8 cellular contexts compared by ENCODE assay signal in the genomic region with DNA sequence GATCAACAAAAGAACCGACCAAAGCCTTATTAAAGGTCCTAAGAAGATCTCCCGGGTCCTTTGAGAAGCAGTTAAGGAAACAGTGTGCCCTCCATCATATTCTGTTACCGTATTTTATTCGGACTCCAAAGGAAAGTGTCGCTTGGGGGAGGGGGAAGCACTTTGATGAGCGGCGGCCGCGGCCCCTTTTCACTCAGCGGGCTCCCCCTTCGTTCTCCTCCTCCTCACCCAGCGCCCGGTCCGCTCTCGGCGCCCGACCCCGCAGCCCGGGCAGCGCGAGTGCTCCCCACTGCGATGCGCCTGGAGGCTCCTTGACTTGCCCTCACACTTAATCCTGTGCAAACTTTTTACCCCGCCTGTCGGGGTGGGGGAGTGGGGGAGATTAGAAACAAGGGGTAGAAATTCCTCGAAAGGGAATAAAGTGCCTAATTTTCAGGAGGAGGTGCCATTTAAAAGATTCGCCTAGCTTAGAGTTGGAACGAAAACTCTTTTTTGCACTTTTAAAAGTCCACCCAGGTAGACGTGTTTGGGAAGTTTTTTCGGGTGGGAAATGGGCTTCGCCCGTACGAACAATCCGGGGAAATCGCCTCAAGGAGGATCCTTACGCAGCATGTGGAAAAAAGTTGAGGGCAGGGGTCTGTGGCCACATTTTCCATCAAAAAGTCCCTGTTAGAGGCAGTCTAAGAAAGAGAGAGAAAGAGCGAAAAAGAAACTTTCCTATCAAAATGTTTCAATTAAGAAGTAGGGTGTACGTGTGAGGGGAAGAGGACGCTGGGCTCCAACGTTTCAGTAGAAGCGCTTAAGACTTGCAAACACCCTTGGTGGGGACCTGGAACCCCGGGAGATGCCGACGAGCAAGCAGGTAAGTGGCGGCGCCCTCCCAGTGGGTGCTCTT. TPM values are rescaled to one million over a fixed set of nuclear protein-coding genes. Genes with fewer than 3 reads are reported as not detected.
DNase-seq lines count a peak whose midpoint lies in the region; ATAC-seq and TF ChIP-seq lines count a peak whose summit lies in the region.

No MANE protein-coding gene starts in this region.

- H3K4me3 Mint-ChIP-seq in activated B cell treated with CpG ODN at 0.5 μM for 24 hours, result peak overlapping the region; percentile 87

- H3K36me3 ChIP-seq in HAP-1 (replicated peaks), result peaks cover 23% of the 10 kb centered on the region
- H3K36me3 ChIP-seq in hepatocyte (replicated peaks; ENCODE audit: insufficient read depth, low read depth), result no peaks in the 10 kb centered on the region

- peaks cover 7% of the 10 kb centered on the region for H3K4me1 ChIP-seq in HAP-1
- peaks cover 45% of the 10 kb centered on the region for H3K4me1 ChIP-seq in hepatocyte (ENCODE audit: insufficient read depth)

- no peaks in the 10 kb centered on the region for H3K79me2 ChIP-seq in hepatocyte

- intact Hi-C loops in activated B cell treated with CpG ODN at 0.5 μM for 24 hours (cut with micrococcal nuclease), result loop anchor here (1.0 to 5.0 kb wide), 3 partner anchors 9 to 792 kb away; a partner anchor contains a TSS

- peaks cover 74% of the 10 kb centered on the region for H3K27me3 Mint-ChIP-seq in activated B cell treated with CpG ODN at 0.5 μM for 24 hours

- no peak for ATAC-seq in activated B cell treated with CpG ODN at 0.5 μM for 24 hours (ENCODE audit: low read depth)
- ATAC-seq in stimulated activated naive CD8-positive, alpha-beta T cell treated with anti-CD3 and anti-CD28 coated beads, Interleukin-15, Interleukin-2, amounts not matched to agents 100 U/mL and 50 U/mL, for 24 hours, result no peak

- H3K4me2 ChIP-seq in hepatocyte, result peak overlapping the region; percentile 99

- H3K27me3 ChIP-seq in HAP-1 (ENCODE audit: low read depth), result no peaks in the 10 kb centered on the region
- H3K27me3 ChIP-seq in hepatocyte, result peaks cover 95% of the 10 kb centered on the region

- DNase-seq in AG09309 (ENCODE audit: low read depth), result no peak
- DNase-seq in HAP-1 (ENCODE audit: low spot score in 2 of 2), result peak; percentile 20 to 58
- peak; percentile 21 for DNase-seq in activated B cell treated with CpG ODN at 0.5 μM for 24 hours
- peak; percentile 15 for DNase-seq in hepatocyte (ENCODE audit: low spot score)
- DNase-seq in stimulated activated naive CD8-positive, alpha-beta T cell treated with anti-CD3 and anti-CD28 coated beads, Interleukin-15, Interleukin-2, amounts not matched to agents 100 U/mL and 50 U/mL, for 24 hours, result peak; percentile 30
- no peak for DNase-seq in middle frontal gyrus (ENCODE audit: extremely low spot score, low spot score)
- no peak for DNase-seq in amniotic stem cell (lab: John Stamatoyannopoulos, UW)
- no peak for DNase-seq in activated effector memory CD4-positive, alpha-beta T cell treated with anti-CD3 and anti-CD28 coated beads, Interleukin-2, amount 50 U/mL, for 16 hours

- peaks cover 34% of the 10 kb centered on the region for H4K20me1 ChIP-seq in hepatocyte (ENCODE audit: insufficient read depth, poor library complexity, severe bottlenecking)

- no peak overlapping the region for H3K27ac ChIP-seq in hepatocyte

- POLR2A ChIA-PET in activated B cell treated with CpG ODN at 0.5 μM for 24 hours (lab: Charles Lee), result interaction anchor here (0.9 kb wide), 1 partner anchor 11 kb away, joined by 3 read pairs; no protein-coding TSS in a partner anchor

- peak overlapping the region; percentile 68 for H3K4me3 ChIP-seq in AG09309 (ENCODE audit: control insufficient read depth, low read depth, low read length)
- H3K4me3 ChIP-seq in HAP-1, result peak overlapping the region; percentile 66
- H3K4me3 ChIP-seq in hepatocyte, result peak overlapping the region; percentile 41

- CTCF ChIA-PET in activated B cell treated with CpG ODN at 0.5 μM for 24 hours (lab: Charles Lee), result no interaction called here

- H3K9me3 ChIP-seq in HAP-1 (no peaks in the 10 kb centered on the region), hepatocyte (ENCODE audit: low read depth) (no peaks in the 10 kb centered on the region)

- H2AFZ ChIP-seq in hepatocyte, result peak overlapping the region; percentile 71

- H3K4me1 Mint-ChIP-seq in activated B cell treated with CpG ODN at 0.5 μM for 24 hours, result peaks cover 65% of the 10 kb centered on the region

- TF ChIP-seq CTCF in AG09309 (IDR thresholded peaks at IDR 0.05; ENCODE audit: control insufficient read depth, insufficient read depth, low read depth, low read length, missing control alignments) (no peak), activated B cell treated with CpG ODN at 0.5 μM for 24 hours (IDR thresholded peaks at IDR 0.05) (no peak), hepatocyte (IDR thresholded peaks at IDR 0.05; ENCODE audit: poor library complexity) (no peak)

- H3K9me3 Mint-ChIP-seq in activated B cell treated with CpG ODN at 0.5 μM for 24 hours, result no peaks in the 10 kb centered on the region

- in situ Hi-C loops in HAP-1 (cut with MboI; ENCODE audit: low sequenced_read_pairs), result loop anchor here (25.0 kb wide), 2 partner anchors 262 to 587 kb away; no protein-coding TSS in a partner anchor

- WGBS in hepatocyte (ENCODE audit: low lambda C conversion rate, missing lambda C conversion rate), result 2% methylated on average over 46 of the region's 46 CpGs

- peaks cover 7% of the 10 kb centered on the region for H3K36me3 Mint-ChIP-seq in activated B cell treated with CpG ODN at 0.5 μM for 24 hours (ENCODE audit: low read depth)

- no peak overlapping the region for H3K27ac Mint-ChIP-seq in activated B cell treated with CpG ODN at 0.5 μM for 24 hours

- H3K9me2 ChIP-seq in hepatocyte (replicated peaks; ENCODE audit: insufficient read depth), result no peaks in the 10 kb centered on the region

RNA-seq across cellular contexts. Expression of a gene that starts 1.1 kb away (rescaled TPM):
- not detected in 2 replicates for total RNA-seq in activated B cell treated with CpG ODN at 0.5 μM for 24 hours
- total RNA-seq in hepatocyte, result 0.07 TPM in 1 of 2 replicates, not detected in the other
- 0.52 TPM in 1 of 2 replicates, not detected in the other for polyA plus RNA-seq in hepatocyte

Comparison
In these comparisons a context has a peak if more than half of its experiments do, and no peak if none do; other contexts are left out.
1. DNase-seq: peak in HAP-1 (2 of 2), activated B cell treated with CpG ODN at 0.5 μM for 24 hours (single experiment), hepatocyte (single experiment) and stimulated activated naive CD8-positive, alpha-beta T cell treated with anti-CD3 and anti-CD28 coated beads, Interleukin-15, Interleukin-2, amounts not matched to agents 100 U/mL and 50 U/mL, for 24 hours (single experiment); none in AG09309 (single experiment), middle frontal gyrus (single experiment), amniotic stem cell (single experiment) and activated effector memory CD4-positive, alpha-beta T cell treated with anti-CD3 and anti-CD28 coated beads, Interleukin-2, amount 50 U/mL, for 16 hours (single experiment).
2. Peak in every context shown above with its lines, with median percentiles within 50 percentile points of each other: H3K4me3 ChIP-seq.